ENCODE assay signal across 13 cellular contexts in genomic region chr19:35513231-35513974, GRCh38. TPM values are rescaled to one million over a fixed set of nuclear protein-coding genes. Genes with fewer than 3 reads are reported as not detected.
DNase-seq lines count a peak whose midpoint lies in the region; ATAC-seq, FAIRE-seq and TF ChIP-seq lines count a peak whose summit lies in the region.
"Had no signal": no experiment of that assay in that cellular context is flagged by ENCODE, and none has a peak within 500 bp of the region (broad histone marks: within the 10 kb centered on the region; RNA-seq: fewer than 3 reads in every experiment).

A gene with protein sequence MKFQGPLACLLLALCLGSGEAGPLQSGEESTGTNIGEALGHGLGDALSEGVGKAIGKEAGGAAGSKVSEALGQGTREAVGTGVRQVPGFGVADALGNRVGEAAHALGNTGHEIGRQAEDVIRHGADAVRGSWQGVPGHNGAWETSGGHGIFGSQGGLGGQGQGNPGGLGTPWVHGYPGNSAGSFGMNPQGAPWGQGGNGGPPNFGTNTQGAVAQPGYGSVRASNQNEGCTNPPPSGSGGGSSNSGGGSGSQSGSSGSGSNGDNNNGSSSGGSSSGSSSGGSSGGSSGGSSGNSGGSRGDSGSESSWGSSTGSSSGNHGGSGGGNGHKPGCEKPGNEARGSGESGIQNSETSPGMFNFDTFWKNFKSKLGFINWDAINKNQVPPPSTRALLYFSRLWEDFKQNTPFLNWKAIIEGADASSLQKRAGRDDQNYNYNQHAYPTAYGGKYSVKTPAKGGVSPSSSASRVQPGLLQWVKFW (minus strand): TSS chr19:35513649. CDS start chr19:35513475, 174 bp downstream.

- no peak for TF ChIP-seq EP300 in upper lobe of left lung (IDR thresholded peaks at IDR 0.05)

- peak; percentile 34 for DNase-seq in DMS53 (lab: John Stamatoyannopoulos, UW)
- no peak for DNase-seq in DMS53 treated with DMSO at 0.1 percent for 48 hours (lab: John Stamatoyannopoulos, UW; ENCODE audit: unreplicated experiment)
- peak; percentile 84 for DNase-seq in bronchial epithelial cell (ENCODE audit: low read depth)
- DNase-seq in kidney epithelial cell (ENCODE audit: low read depth), result no peak
- DNase-seq in upper lobe of left lung, result peak; percentile 44 to 47
- no peak for DNase-seq in cortex of kidney (lab: John Stamatoyannopoulos, UW)
- no peak for DNase-seq in stimulated activated CD4-positive, alpha-beta T cell treated with anti-CD3 and anti-CD28 coated beads, Interleukin-15, amount 100 ng/mL, for 24 hours
- DNase-seq in NCI-H1436 treated with DMSO at 0.1 percent for 48 hours (lab: John Stamatoyannopoulos, UW), result no peak
- DNase-seq: activated CD4-positive, alpha-beta T cell treated with anti-CD3 and anti-CD28 coated beads, Interleukin-2, amount 10 ng/mL, durations not matched to agents 7 days and 5 days; GOT3; KBM-7; naive thymus-derived CD4-positive, alpha-beta T cell had no signal

- H3K4me3 ChIP-seq in bronchial epithelial cell (ENCODE audit: low read depth, low read length) (no peak within 1 kb of the TSS), kidney epithelial cell (ENCODE audit: low read depth, low read length) (no peak within 1 kb of the TSS), upper lobe of left lung (no peak within 1 kb of the TSS)

- TF ChIP-seq POLR2A in upper lobe of left lung (IDR thresholded peaks at IDR 0.05), result no peak

- peaks cover 7 to 24% (median 11%) of the 10 kb centered on the region in 4 donors for H3K4me1 ChIP-seq in upper lobe of left lung

- WGBS in upper lobe of left lung, 2 donors, result 64 to 68% methylated on average over 12 to 13 of the region's 13 CpGs

- H3K36me3 ChIP-seq in bronchial epithelial cell (ENCODE audit: control insufficient read depth, insufficient read depth, low read length) (no peaks in the 10 kb centered on the region), kidney epithelial cell (ENCODE audit: control insufficient read depth, insufficient read depth, low read length) (no peaks in the 10 kb centered on the region), upper lobe of left lung (no peaks in the 10 kb centered on the region)

- TF ChIP-seq CTCF in bronchial epithelial cell (IDR thresholded peaks at IDR 0.05; ENCODE audit: insufficient read depth, low read length, severe bottlenecking) (no peak), kidney epithelial cell (IDR thresholded peaks at IDR 0.05; ENCODE audit: insufficient read depth, low read length, poor library complexity, severe bottlenecking) (no peak), upper lobe of left lung (IDR thresholded peaks at IDR 0.05) (no peak)

- FAIRE-seq in bronchial epithelial cell (lab: Jason Lieb, UNC), result peak; percentile 28

- H3K27me3 ChIP-seq in bronchial epithelial cell (ENCODE audit: control insufficient read depth, insufficient read depth, low read length), result no peaks in the 10 kb centered on the region
- peaks cover 11% of the 10 kb centered on the region for H3K27me3 ChIP-seq in kidney epithelial cell (ENCODE audit: control insufficient read depth, insufficient read depth, low read length)
- no peaks in the 10 kb centered on the region for H3K27me3 ChIP-seq in upper lobe of left lung

- H3K9me3 ChIP-seq in upper lobe of left lung, result no peaks in the 10 kb centered on the region

- ATAC-seq in upper lobe of left lung (ENCODE audit: low FRiP score in 2 of 2), result no peak
- ATAC-seq: naive thymus-derived CD4-positive, alpha-beta T cell had no signal

- H3K27ac ChIP-seq in upper lobe of left lung, result no peak within 1 kb of the TSS
- H3K27ac ChIP-seq: 22Rv1 had no signal

RNA-seq across cellular contexts. Expression of the gene that starts here (rescaled TPM):
- 97.4 and 269 TPM in 2 replicates for total RNA-seq in bronchial epithelial cell
- total RNA-seq in kidney epithelial cell, result 219 and 266 TPM in 2 replicates
- total RNA-seq in upper lobe of left lung, result 100 to 1,000 TPM in 3 of 6 donors, 10 to 100 TPM in 3; 64.9 to 127 (median 101) TPM
- total RNA-seq: activated CD4-positive, alpha-beta T cell treated with anti-CD3 and anti-CD28 coated beads, Interleukin-2, amount 10 ng/mL, durations not matched to agents 7 days and 5 days had no signal

Comparison
In these comparisons a context has a peak if more than half of its experiments do, and no peak if none do; other contexts are left out.
1. DNase-seq: peak in DMS53 (single experiment), bronchial epithelial cell (single experiment) and upper lobe of left lung (2 of 2); none in DMS53 treated with DMSO at 0.1 percent for 48 hours (single experiment), kidney epithelial cell (single experiment), cortex of kidney (single experiment), stimulated activated CD4-positive, alpha-beta T cell treated with anti-CD3 and anti-CD28 coated beads, Interleukin-15, amount 100 ng/mL, for 24 hours (single experiment) and NCI-H1436 treated with DMSO at 0.1 percent for 48 hours (single experiment).